14 cellular contexts compared by ENCODE assay signal in genomic region chr18:12373032-12373770, GRCh38. TPM values are rescaled to one million over a fixed set of nuclear protein-coding genes. Genes with fewer than 3 reads are reported as not detected.
DNase-seq lines count a peak whose midpoint lies in the region; ATAC-seq, FAIRE-seq and TF ChIP-seq lines count a peak whose summit lies in the region.
"Had no signal": no experiment of that assay in that cellular context is flagged by ENCODE, and none has a peak within 500 bp of the region (broad histone marks: within the 10 kb centered on the region; RNA-seq: fewer than 3 reads in every experiment).

No MANE protein-coding gene starts in this region.

- H3K27ac Mint-ChIP-seq in astrocyte (ENCODE audit: unreplicated experiment) = peak overlapping the region; percentile 48
- H3K27ac Mint-ChIP-seq: activated CD4-positive, alpha-beta memory T cell treated with anti-CD3 and anti-CD28 coated beads for 36 hours had no signal

- POLR2A ChIA-PET in HepG2 (lab: Yijun Ruan, JAX) = interaction anchor here (0.6 kb wide), 1 partner anchor 574 kb away, joined by 4 read pairs; no protein-coding TSS in a partner anchor

- ATAC-seq in HepG2 (no peak), right lobe of liver (no peak), left colon (peak; percentile 18), left lobe of liver (no peak), GM18867 (IDR thresholded peaks at IDR 0.05; ENCODE audit: unreplicated experiment) (no peak)

- H3K4me1 Mint-ChIP-seq in astrocyte (ENCODE audit: low read depth, unreplicated experiment) = peaks cover 23% of the 10 kb centered on the region

- H3K27me3 Mint-ChIP-seq in astrocyte (ENCODE audit: low read depth, unreplicated experiment) = no peaks in the 10 kb centered on the region
- H3K27me3 Mint-ChIP-seq: activated CD4-positive, alpha-beta memory T cell treated with anti-CD3 and anti-CD28 coated beads for 36 hours had no signal

- intact Hi-C loops in HepG2 (cut with micrococcal nuclease; ENCODE audit: unreplicated experiment) = loop anchor here (10.0 kb wide), 1 partner anchor 572 kb away; the partner anchor contains the start of gene SEH1L
- intact Hi-C loops in right lobe of liver (cut with DNase I) = no loop called here
- intact Hi-C loops in left colon (cut with DNase I, micrococcal nuclease) = no loop called here
- intact Hi-C loops in lower leg skin (cut with DNase I; ENCODE audit: low total_unique reads) = no loop called here

- WGBS in HepG2 (ENCODE audit: low lambda C conversion rate) = 90% methylated on average over 4 of the region's 4 CpGs
- WGBS in right lobe of liver (ENCODE audit: insufficient coverage, low coverage, low lambda C conversion rate, missing lambda C conversion rate) = 85% methylated on average over 4 of the region's 4 CpGs
- WGBS in lower leg skin, 2 donors = 73 to 80% methylated on average over 4 of the region's 4 CpGs

- FAIRE-seq in HepG2 (lab: Jason Lieb, UNC) = no peak
- no peak for FAIRE-seq in astrocyte (lab: Jason Lieb, UNC)

- no peak overlapping the region for H3K27ac ChIP-seq in HepG2 (ENCODE audit: extremely low read length, insufficient read depth, low read length)
- H3K27ac ChIP-seq in right lobe of liver = no peak overlapping the region
- H3K27ac ChIP-seq in astrocyte (ENCODE audit: low read depth, low read length) = no peak overlapping the region

- BruUV-seq in HepG2 (replicated peaks; lab: Mats Ljungman, UMichigan) = no TSS peak

- TF ChIP-seq RAD21 in HepG2 (CRISPR knock-in tag; IDR thresholded peaks at IDR 0.05) = no peak

- H3K27me3 ChIP-seq in HepG2 (ENCODE audit: control insufficient read depth in 1 of 2, insufficient read depth in 2 of 2, low read length in 2 of 2) (no peaks in the 10 kb centered on the region; a peak in 1 of 5 replicates), right lobe of liver (no peaks in the 10 kb centered on the region), astrocyte (ENCODE audit: insufficient read depth, low read length) (no peaks in the 10 kb centered on the region)

- no peak overlapping the region for H3K4me3 ChIP-seq in HepG2 (replicated peaks in 1 of 3; ENCODE audit: insufficient read depth in 1 of 3, low read depth in 2 of 3, low read length in 3 of 3)
- no peak overlapping the region for H3K4me3 ChIP-seq in right lobe of liver
- no peak overlapping the region for H3K4me3 ChIP-seq in astrocyte (ENCODE audit: insufficient read depth, low read depth, low read length)
- H3K4me3 ChIP-seq in lower leg skin (ENCODE audit: low read depth, poor library complexity, severe bottlenecking) = no peak overlapping the region

- H2AFZ ChIP-seq in HepG2 (ENCODE audit: low read length) (no peak overlapping the region), astrocyte (ENCODE audit: low read depth, low read length) (no peak overlapping the region)

- TF ChIP-seq EP300 in HepG2 (IDR thresholded peaks at IDR 0.05; ENCODE audit: low read depth in 2 of 2, low read length in 2 of 2) (no peak), HepG2 (CRISPR knock-in tag; IDR thresholded peaks at IDR 0.05; ENCODE audit: borderline replicate concordance) (no peak)

- H4K20me1 ChIP-seq in HepG2 (ENCODE audit: insufficient read depth, low read length) = peaks cover 42% of the 10 kb centered on the region
- H4K20me1 ChIP-seq in astrocyte (ENCODE audit: insufficient read depth, low read length) = peaks cover 72% of the 10 kb centered on the region

- no peak for TF ChIP-seq CTCF in HepG2 (CRISPR knock-in tag; IDR thresholded peaks at IDR 0.05)
- no peak for TF ChIP-seq CTCF in right lobe of liver (IDR thresholded peaks at IDR 0.05)
- no peak for TF ChIP-seq CTCF in astrocyte (IDR thresholded peaks at IDR 0.05; ENCODE audit: insufficient read depth, low read depth, low read length)
- no peak for TF ChIP-seq CTCF in lower leg skin (IDR thresholded peaks at IDR 0.05)

- CTCF ChIA-PET in HepG2 (lab: Yijun Ruan, JAX; ENCODE audit: low intra/inter-chr PET ratio, low total read pairs) = no interaction called here

- H3K9me3 ChIP-seq in HepG2 (ENCODE audit: low read length) (no peaks in the 10 kb centered on the region), right lobe of liver (no peaks in the 10 kb centered on the region), astrocyte (ENCODE audit: insufficient read depth, low read depth, low read length) (no peaks in the 10 kb centered on the region)

- peaks cover 37% of the 10 kb centered on the region for H3K4me1 ChIP-seq in HepG2 (ENCODE audit: insufficient read depth, low read length)
- peaks cover 0 to 20% (median 4%) of the 10 kb centered on the region in 4 donors for H3K4me1 ChIP-seq in right lobe of liver
- peaks cover 23% of the 10 kb centered on the region for H3K4me1 ChIP-seq in astrocyte (ENCODE audit: insufficient read depth, low read length)

- H3K79me2 ChIP-seq in HepG2 (ENCODE audit: insufficient read depth, low read length) = peaks cover 68% of the 10 kb centered on the region
- peaks cover 81% of the 10 kb centered on the region for H3K79me2 ChIP-seq in astrocyte (ENCODE audit: insufficient read depth, low read length)

- no peak for DNase-seq in HepG2 (ENCODE audit: low spot score)
- no peak for DNase-seq in right lobe of liver
- DNase-seq in astrocyte (ENCODE audit: low read depth) = peak; percentile 58
- DNase-seq in left colon = no peak
- DNase-seq in left lobe of liver (ENCODE audit: low spot score) = no peak
- no peak for DNase-seq in lower leg skin (ENCODE audit: low spot score in 2 of 2)
- no peak for DNase-seq in islet precursor cell
- DNase-seq: activated CD4-positive, alpha-beta memory T cell treated with anti-CD3 and anti-CD28 coated beads for 36 hours; activated naive CD4-positive, alpha-beta T cell treated with Interleukin-2 at 50 U/mL for 16 hours; EL; immature natural killer cell; NCI-H1694; stimulated activated CD8-positive, alpha-beta memory T cell treated with anti-CD3 and anti-CD28 coated beads, Interleukin-4, amount 100 ng/mL, for 48 hours had no signal

- H3K36me3 ChIP-seq in HepG2 (replicated peaks in 1 of 2; ENCODE audit: control insufficient read depth in 1 of 2, insufficient read depth in 2 of 2, low read length in 2 of 2) (peaks cover 6 to 23% of the 10 kb centered on the region in 2 experiments; a peak in 4 of 5 replicates), right lobe of liver (peaks cover 0 to 14% (median 4%) of the 10 kb centered on the region in 4 donors), astrocyte (ENCODE audit: insufficient read depth, low read length) (peaks cover 8% of the 10 kb centered on the region)

- no peak overlapping the region for H3K9ac ChIP-seq in HepG2 (ENCODE audit: insufficient read depth, low read depth, low read length)
- no peak overlapping the region for H3K9ac ChIP-seq in astrocyte (ENCODE audit: low read length)

- H3K9me3 Mint-ChIP-seq in astrocyte (ENCODE audit: unreplicated experiment) = no peaks in the 10 kb centered on the region
- H3K9me3 Mint-ChIP-seq: activated CD4-positive, alpha-beta memory T cell treated with anti-CD3 and anti-CD28 coated beads for 36 hours; immature natural killer cell had no signal

- TF ChIP-seq POLR2A in HepG2 (IDR thresholded peaks at IDR 0.05; ENCODE audit: insufficient read depth in 1 of 2, low read depth in 2 of 2, low read length in 2 of 2) (no peak), right lobe of liver (IDR thresholded peaks at IDR 0.05) (no peak), lower leg skin (IDR thresholded peaks at IDR 0.05) (no peak)

- H3K36me3 Mint-ChIP-seq in astrocyte (ENCODE audit: low read depth, unreplicated experiment) = peaks cover 5% of the 10 kb centered on the region

- peak overlapping the region; percentile 99 for H3K4me2 ChIP-seq in HepG2 (ENCODE audit: low read depth, low read length)
- peak overlapping the region; percentile 22 for H3K4me2 ChIP-seq in astrocyte (ENCODE audit: low read length)

- in situ Hi-C loops in HepG2 (cut with HindIII; ENCODE audit: extremely low pct_ligation_motif_present, low pct_unique_long_range_greater_than_20kb) = no loop called here

- H3K4me3 Mint-ChIP-seq in astrocyte (ENCODE audit: unreplicated experiment) = peak overlapping the region; percentile 58
- H3K4me3 Mint-ChIP-seq: activated CD4-positive, alpha-beta memory T cell treated with anti-CD3 and anti-CD28 coated beads for 36 hours had no signal

RNA-seq across cellular contexts. Expression of gene AFG3L2, which starts 3.8 kb away (rescaled TPM):
- 86.3 and 86.9 TPM in 2 replicates for total RNA-seq in HepG2 (2016; rRNA removed; fragmentation: Illumina TruSeq; extraction: Trizol)
- 29.3 and 39.0 TPM in 2 replicates for total RNA-seq in HepG2 (2016; cell fraction: cytosol; rRNA removed; fragmentation: Illumina TruSeq; extraction: Trizol; ENCODE audit: low read depth)
- total RNA-seq in HepG2 (2016; cell fraction: insoluble cytoplasmic fraction; rRNA removed; fragmentation: Illumina TruSeq; extraction: Trizol) = 85.3 and 86.3 TPM in 2 replicates
- total RNA-seq in HepG2 (2016; cell fraction: membrane; rRNA removed; fragmentation: Illumina TruSeq; extraction: Trizol) = 30.7 and 35.0 TPM in 2 replicates
- total RNA-seq in HepG2 (2016; cell fraction: nucleus; rRNA removed; fragmentation: Illumina TruSeq; extraction: Trizol) = 64.9 and 72.6 TPM in 2 replicates
- 26.2 and 28.6 TPM in 2 replicates for polyA plus RNA-seq in HepG2 (2011; rRNA removed)
- polyA plus RNA-seq in HepG2 (2011; cell fraction: cytosol; rRNA removed) = 22.4 and 28.3 TPM in 2 replicates
- polyA plus RNA-seq in HepG2 (2011; cell fraction: nucleus; rRNA removed) = 14.9 and 16.4 TPM in 2 replicates
- polyA plus RNA-seq in HepG2 (2012) = 42.2 and 47.5 TPM in 2 replicates
- 5.9 and 6.1 TPM in 2 replicates for polyA plus RNA-seq in HepG2 (2016; cell fraction: cytosol; fragmentation: Illumina TruSeq; extraction: Trizol; ENCODE audit: low read depth)
- 66.5 and 67.7 TPM in 2 replicates for polyA plus RNA-seq in HepG2 (2016; cell fraction: insoluble cytoplasmic fraction; fragmentation: Illumina TruSeq; extraction: Trizol; ENCODE audit: low read depth)
- polyA plus RNA-seq in HepG2 (2016; cell fraction: membrane; fragmentation: Illumina TruSeq; extraction: Trizol; ENCODE audit: low read depth) = 12.3 and 14.9 TPM in 2 replicates
- 57.2 and 57.6 TPM in 2 replicates for polyA plus RNA-seq in HepG2 (2016; cell fraction: nucleus; fragmentation: Illumina TruSeq; extraction: Trizol; ENCODE audit: insufficient read depth, low read depth)
- 26.7 and 36.0 TPM in 2 replicates for polyA minus RNA-seq in HepG2 (2011; rRNA and poly(A)+ RNA removed; ENCODE audit: low replicate concordance)
- polyA minus RNA-seq in HepG2 (2011; cell fraction: cytosol; rRNA and poly(A)+ RNA removed) = 28.5 and 36.9 TPM in 2 replicates
- polyA minus RNA-seq in HepG2 (2011; cell fraction: nucleus; rRNA and poly(A)+ RNA removed) = 48.8 and 49.7 TPM in 2 replicates
- total RNA-seq in right lobe of liver = 10 to 100 TPM; 30.2 to 47.7 (median 36.3) TPM
- 43.9 and 46.7 TPM in 2 replicates for total RNA-seq in astrocyte
- 100 to 1,000 TPM; 107 to 108 TPM for total RNA-seq in left colon
- total RNA-seq in left lobe of liver = 34.6 TPM
- 10 to 100 TPM; 57.5 to 67.9 (median 60.1) TPM for total RNA-seq in lower leg skin

RNA-seq across cellular contexts. Expression of gene PRELID3A, which starts 34.5 kb away (rescaled TPM):
- total RNA-seq in HepG2 (2016; rRNA removed; fragmentation: Illumina TruSeq; extraction: Trizol) (5.5 and 11.0 TPM in 2 replicates), right lobe of liver (under 1 TPM in 4 of 6 experiments, not detected in 2; 0.19 to 0.62 (median 0.32) TPM), astrocyte (11.5 and 12.3 TPM in 2 replicates), left colon (1 to 10 TPM; 1.3 to 2.1 TPM), left lobe of liver (0.18 TPM), lower leg skin (1 to 10 TPM in 2 of 4 donors, under 1 TPM in 2; 0.69 to 5.0 (median 1.7) TPM)
- total RNA-seq in HepG2 (2016; cell fraction: cytosol; rRNA removed; fragmentation: Illumina TruSeq; extraction: Trizol; ENCODE audit: low read depth) = 3.0 and 3.2 TPM in 2 replicates
- 4.3 and 10.9 TPM in 2 replicates for total RNA-seq in HepG2 (2016; cell fraction: insoluble cytoplasmic fraction; rRNA removed; fragmentation: Illumina TruSeq; extraction: Trizol)
- 3.0 and 4.4 TPM in 2 replicates for total RNA-seq in HepG2 (2016; cell fraction: membrane; rRNA removed; fragmentation: Illumina TruSeq; extraction: Trizol)
- total RNA-seq in HepG2 (2016; cell fraction: nucleus; rRNA removed; fragmentation: Illumina TruSeq; extraction: Trizol) = 12.6 and 13.7 TPM in 2 replicates
- 7.2 and 10.3 TPM in 2 replicates for polyA plus RNA-seq in HepG2 (2011; rRNA removed)
- polyA plus RNA-seq in HepG2 (2011; cell fraction: cytosol; rRNA removed) = 4.0 and 6.0 TPM in 2 replicates
- 61.8 and 73.7 TPM in 2 replicates for polyA plus RNA-seq in HepG2 (2011; cell fraction: nucleus; rRNA removed)
- 6.1 and 8.3 TPM in 2 replicates for polyA plus RNA-seq in HepG2 (2012)
- polyA plus RNA-seq in HepG2 (2016; cell fraction: cytosol; fragmentation: Illumina TruSeq; extraction: Trizol; ENCODE audit: low read depth) = 1.6 and 1.7 TPM in 2 replicates
- 5.9 and 7.6 TPM in 2 replicates for polyA plus RNA-seq in HepG2 (2016; cell fraction: insoluble cytoplasmic fraction; fragmentation: Illumina TruSeq; extraction: Trizol; ENCODE audit: low read depth)
- polyA plus RNA-seq in HepG2 (2016; cell fraction: membrane; fragmentation: Illumina TruSeq; extraction: Trizol; ENCODE audit: low read depth) = 2.1 and 2.3 TPM in 2 replicates
- 42.6 and 45.2 TPM in 2 replicates for polyA plus RNA-seq in HepG2 (2016; cell fraction: nucleus; fragmentation: Illumina TruSeq; extraction: Trizol; ENCODE audit: insufficient read depth, low read depth)
- 1.4 and 2.5 TPM in 2 replicates for polyA minus RNA-seq in HepG2 (2011; rRNA and poly(A)+ RNA removed; ENCODE audit: low replicate concordance)
- polyA minus RNA-seq in HepG2 (2011; cell fraction: cytosol; rRNA and poly(A)+ RNA removed) = 0.99 and 2.6 TPM in 2 replicates
- polyA minus RNA-seq in HepG2 (2011; cell fraction: nucleus; rRNA and poly(A)+ RNA removed) = 10.0 and 13.9 TPM in 2 replicates
- polyA plus RNA-seq: immature natural killer cell had no signal
